Comparison of ENCODE assay signal across 29 cellular contexts in the genomic region with DNA sequence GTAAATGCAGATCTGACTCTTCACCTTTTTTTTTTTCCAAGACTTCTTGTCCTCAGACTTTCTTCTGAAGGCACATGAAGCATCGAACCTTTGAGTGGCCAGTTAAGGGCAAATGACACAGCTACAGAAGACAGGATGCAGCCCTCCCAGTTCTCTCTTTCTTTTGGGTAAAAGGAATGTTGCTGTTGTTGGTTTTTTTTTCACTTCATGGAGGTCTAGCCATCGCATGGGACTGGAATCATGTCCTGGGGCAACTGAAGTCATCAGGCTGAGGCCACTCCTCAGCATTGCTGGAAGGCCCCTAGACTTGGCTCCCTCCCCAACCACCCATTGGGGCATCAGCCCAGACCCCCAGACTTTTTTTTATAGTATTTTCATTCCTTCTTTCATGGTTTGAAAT.
"Had no signal": no experiment of that assay in that cellular context is flagged by ENCODE, and none has a peak within 500 bp of the region (broad histone marks: within the 10 kb centered on the region; RNA-seq: fewer than 3 reads in every experiment).

No MANE protein-coding gene starts in this region.

- H3K27ac ChIP-seq: adrenal gland, body of pancreas, brain microvascular endothelial cell, breast epithelium, VCaP had no signal

- DNase-seq: activated B cell treated with CpG ODN at 0.5 μM for 24 hours; activated CD4-positive, alpha-beta memory T cell treated with anti-CD3 and anti-CD28 coated beads for 36 hours; activated CD4-positive, alpha-beta T cell treated with anti-CD3 and anti-CD28 coated beads for 4 hours; activated CD4-positive, alpha-beta T cell treated with anti-CD3 and anti-CD28 coated beads, Interleukin-2, amount 10 ng/mL, durations not matched to agents 24 days and 14 days; activated CD4-positive, alpha-beta T cell treated with anti-CD3 and anti-CD28 coated beads, Interleukin-2, amount 50 U/mL, for 1 hour; activated CD4-positive, alpha-beta T cell treated with anti-CD3 and anti-CD28 coated beads, Interleukin-2, amount 50 U/mL, for 4 hours; activated CD4-positive, CD25-positive, alpha-beta regulatory T cell treated with anti-CD3 and anti-CD28 coated beads, Interleukin-2, amount 50 U/mL, for 72 hours; activated CD8-positive, alpha-beta memory T cell treated with anti-CD3 and anti-CD28 coated beads, Interleukin-2, amount 50 U/mL, for 4 hours; activated CD8-positive, alpha-beta T cell treated with anti-CD3 and anti-CD28 coated beads for 36 hours; activated effector memory CD4-positive, alpha-beta T cell treated with anti-CD3 and anti-CD28 coated beads, Interleukin-2, amount 50 U/mL, for 16 hours; activated gamma-delta T cell treated with Interleukin-2 at 50 U/mL for 16 hours; activated naive CD4-positive, alpha-beta T cell; activated naive CD4-positive, alpha-beta T cell treated with anti-CD3 and anti-CD28 coated beads for 36 hours; activated naive CD4-positive, alpha-beta T cell treated with anti-CD3 and anti-CD28 coated beads, Interleukin-2, amount 50 U/mL, for 16 hours; activated naive CD8-positive, alpha-beta T cell treated with anti-CD3 and anti-CD28 coated beads for 36 hours; activated T-cell treated with anti-CD3 and anti-CD28 coated beads for 4 hours; activated T-cell treated with anti-CD3 and anti-CD28 coated beads, Interleukin-2, amount 50 U/mL, for 1 hour; activated T-cell treated with anti-CD3 and anti-CD28 coated beads, Interleukin-2, amount 50 U/mL, for 4 hours; activated T-cell treated with anti-CD3 and anti-CD28 coated beads, Interleukin-2, amount 50 U/mL, for 72 hours; adrenal gland; amniotic stem cell; body of pancreas; brain microvascular endothelial cell; central memory CD4-positive, alpha-beta T cell; T-helper 1 cell; T-helper 2 cell; T-helper 9 cell had no signal

- H3K36me3 ChIP-seq: adrenal gland, brain microvascular endothelial cell, breast epithelium had no signal

- H3K9me3 ChIP-seq: adrenal gland, body of pancreas, breast epithelium had no signal

- H3K27me3 ChIP-seq: adrenal gland, body of pancreas, brain microvascular endothelial cell, breast epithelium had no signal

- H3K4me1 ChIP-seq: adrenal gland, body of pancreas, breast epithelium had no signal

- H3K4me3 ChIP-seq: adrenal gland, body of pancreas, breast epithelium had no signal
